ENCODE assay signal across 3 cellular contexts in genomic region chr7:12951397-12951801, GRCh38.
TF ChIP-seq lines count a peak whose summit lies in the region.

No MANE protein-coding gene starts in this region.

TF ChIP-seq in A549, 52 proteins besides CTCF, POLR2A, EP300 and RAD21 (continued from another document and continues in another):
- TF ChIP-seq BCL3 (IDR thresholded peaks at IDR 0.05), result no peak
- TF ChIP-seq HES2 (IDR thresholded peaks at IDR 0.05), result no peak
- no peak for TF ChIP-seq EHMT2 (IDR thresholded peaks at IDR 0.05; ENCODE audit: low read depth)
- TF ChIP-seq PBX3 (IDR thresholded peaks at IDR 0.05), result no peak
- TF ChIP-seq SMC3 (IDR thresholded peaks at IDR 0.05), result 0 out of 3 replicates have a peak, but pooled peaks have one; percentile 12
- TF ChIP-seq ZC3H11A (IDR thresholded peaks at IDR 0.05), result no peak
- TF ChIP-seq E2F6 (IDR thresholded peaks at IDR 0.05; ENCODE audit: borderline replicate concordance, low read depth), result no peak
- TF ChIP-seq HOXB13 (CRISPR knock-in tag; IDR thresholded peaks at IDR 0.05; ENCODE audit: low read depth), result no peak
- TF ChIP-seq KDM1A (IDR thresholded peaks at IDR 0.05; ENCODE audit: low read depth), result no peak
- no peak for TF ChIP-seq ELK1 (IDR thresholded peaks at IDR 0.05; ENCODE audit: low read depth, low read length)
- TF ChIP-seq TFCP2L1 (CRISPR knock-in tag; IDR thresholded peaks at IDR 0.05), result no peak
- no peak for TF ChIP-seq HOXA7 (CRISPR knock-in tag; IDR thresholded peaks at IDR 0.05)
- peak; percentile 86 for TF ChIP-seq JUNB (IDR thresholded peaks at IDR 0.05)
- peak; percentile 95 for TF ChIP-seq GATA3 (IDR thresholded peaks at IDR 0.05; ENCODE audit: borderline replicate concordance)
- peak; percentile 41; the same call in 1 of the 2 replicates for TF ChIP-seq MAX (IDR thresholded peaks at IDR 0.05)
- TF ChIP-seq ZNF302 (CRISPR knock-in tag; IDR thresholded peaks at IDR 0.05), result no peak
- TF ChIP-seq CEBPB (IDR thresholded peaks at IDR 0.05), result peak; percentile 9 to 48; a peak in 1 of 4 replicates
- TF ChIP-seq JUN (IDR thresholded peaks at IDR 0.05), result no peak
- no peak for TF ChIP-seq BHLHE40 (IDR thresholded peaks at IDR 0.05; ENCODE audit: low read depth, low read length)
- no peak for TF ChIP-seq HOXB5 (CRISPR knock-in tag; IDR thresholded peaks at IDR 0.05)
- TF ChIP-seq NPAS2 (CRISPR knock-in tag; IDR thresholded peaks at IDR 0.05; ENCODE audit: borderline replicate concordance), result no peak

TF ChIP-seq in K562, 482 proteins besides CTCF, POLR2A, EP300 and RAD21 (continued from another document and continues in another):
- TF ChIP-seq PATZ1 (CRISPR knock-in tag; IDR thresholded peaks at IDR 0.05; ENCODE audit: borderline replicate concordance), result no peak
- peak; percentile 44 for TF ChIP-seq DACH1 (IDR thresholded peaks at IDR 0.05; ENCODE audit: partially characterized antibody)
- TF ChIP-seq ELK3 (CRISPR knock-in tag; IDR thresholded peaks at IDR 0.05), result no peak
- peak; percentile 80 for TF ChIP-seq ZBTB33 (CRISPR knock-in tag; IDR thresholded peaks at IDR 0.05)
- TF ChIP-seq KLF6 (CRISPR knock-in tag; IDR thresholded peaks at IDR 0.05; ENCODE audit: borderline replicate concordance), result no peak
- TF ChIP-seq CBX1 (IDR thresholded peaks at IDR 0.05; ENCODE audit: low read depth), result no peak
- TF ChIP-seq MYBL2 (IDR thresholded peaks at IDR 0.05; ENCODE audit: low read depth), result peak; percentile 55; the same call in 1 of the 2 replicates
- no peak for TF ChIP-seq MYBL2 (CRISPR knock-in tag; IDR thresholded peaks at IDR 0.05; ENCODE audit: borderline replicate concordance)
- TF ChIP-seq PKNOX1 (IDR thresholded peaks at IDR 0.05), result peak; percentile 88
- peak; percentile 30; the same call in 1 of the 2 replicates for TF ChIP-seq MTA2 (IDR thresholded peaks at IDR 0.05; ENCODE audit: low read depth)
- TF ChIP-seq PBX2 (CRISPR knock-in tag; IDR thresholded peaks at IDR 0.05; ENCODE audit: low read depth), result no peak
- peak; percentile 87 for TF ChIP-seq PBX2 (tag; conservative IDR thresholded peaks at IDR 0.05; ENCODE audit: low read depth)
- TF ChIP-seq CCNT2 (IDR thresholded peaks at IDR 0.05; ENCODE audit: borderline replicate concordance, extremely low read depth, insufficient read length, low read depth, low read length), result peak; percentile 70
- TF ChIP-seq NFIC (IDR thresholded peaks at IDR 0.05), result peak; percentile 75

TF ChIP-seq in WTC11, 78 proteins besides CTCF, POLR2A, EP300 and RAD21 (continued from another document):
- no peak for TF ChIP-seq ATF6 (CRISPR knock-in tag; IDR thresholded peaks at IDR 0.05)
- no peak for TF ChIP-seq TCF7 (CRISPR knock-in tag; IDR thresholded peaks at IDR 0.05; ENCODE audit: low read depth)
- TF ChIP-seq ZNF671 (CRISPR knock-in tag; IDR thresholded peaks at IDR 0.05), result no peak
- no peak for TF ChIP-seq ESRRA (CRISPR knock-in tag; IDR thresholded peaks at IDR 0.05; ENCODE audit: borderline replicate concordance)
- no peak for TF ChIP-seq IRF1 (CRISPR knock-in tag; IDR thresholded peaks at IDR 0.05)
- no peak for TF ChIP-seq ERG (CRISPR knock-in tag; IDR thresholded peaks at IDR 0.05)
- no peak for TF ChIP-seq AFF4 (CRISPR knock-in tag; IDR thresholded peaks at IDR 0.05; ENCODE audit: borderline replicate concordance)
- no peak for TF ChIP-seq ZNF232 (CRISPR knock-in tag; IDR thresholded peaks at IDR 0.05)
- TF ChIP-seq E2F4 (CRISPR knock-in tag; IDR thresholded peaks at IDR 0.05; ENCODE audit: borderline replicate concordance, low read depth), result no peak
- TF ChIP-seq EMX1 (CRISPR knock-in tag; IDR thresholded peaks at IDR 0.05), result no peak
- TF ChIP-seq ETV6 (CRISPR knock-in tag; IDR thresholded peaks at IDR 0.05), result no peak
- no peak for TF ChIP-seq ZSCAN18 (CRISPR knock-in tag; IDR thresholded peaks at IDR 0.05)
